ENCODE assay signal across 18 cellular contexts in genomic region chr1:38241594-38242331, GRCh38.
DNase-seq lines count a peak whose midpoint lies in the region; TF ChIP-seq lines count a peak whose summit lies in the region.
"Had no signal": no experiment of that assay in that cellular context is flagged by ENCODE, and none has a peak within 500 bp of the region (broad histone marks: within the 10 kb centered on the region; RNA-seq: fewer than 3 reads in every experiment).

No MANE protein-coding gene starts in this region.

- H3K27me3 Mint-ChIP-seq in type B pancreatic cell: peaks cover 46% of the 10 kb centered on the region

- H3K36me3 Mint-ChIP-seq in type B pancreatic cell: no peaks in the 10 kb centered on the region
- H3K36me3 Mint-ChIP-seq: CD4-positive, alpha-beta memory T cell had no signal

- peaks cover 6% of the 10 kb centered on the region for H3K4me1 ChIP-seq in hepatocyte (ENCODE audit: insufficient read depth)
- no peaks in the 10 kb centered on the region for H3K4me1 ChIP-seq in Karpas-422 (ENCODE audit: low read length)
- H3K4me1 ChIP-seq: BE2C had no signal

- no peaks in the 10 kb centered on the region for H3K9me3 Mint-ChIP-seq in type B pancreatic cell
- H3K9me3 Mint-ChIP-seq: CD4-positive, alpha-beta memory T cell; HFFc6 had no signal

- H3K4me3 ChIP-seq in hepatocyte: no peak overlapping the region
- no peak overlapping the region for H3K4me3 ChIP-seq in Karpas-422 (ENCODE audit: low read length)
- H3K4me3 ChIP-seq: A549, HAP-1 had no signal

- DNase-seq in GM10248 (ENCODE audit: extremely low spot score): no peak
- peak; percentile 65 for DNase-seq in NCI-H2227 treated with DMSO at 0.1 percent for 48 hours (lab: John Stamatoyannopoulos, UW)
- DNase-seq in SK-N-DZ (ENCODE audit: low spot score): peak; percentile 4
- no peak for DNase-seq in type B pancreatic cell (ENCODE audit: extremely low spot score, unreplicated experiment)
- no peak for DNase-seq in hepatocyte (ENCODE audit: low spot score)
- no peak for DNase-seq in Karpas-422
- no peak for DNase-seq in NCI-H2107 (lab: John Stamatoyannopoulos, UW)
- DNase-seq: BE2C; CD4-positive, alpha-beta memory T cell; DMS153; DMS79 treated with DMSO at 0.1 percent for 48 hours; EL; GDM1; GOT3; HFFc6 had no signal

- H4K20me1 ChIP-seq in hepatocyte (ENCODE audit: insufficient read depth, poor library complexity, severe bottlenecking): no peaks in the 10 kb centered on the region
- no peaks in the 10 kb centered on the region for H4K20me1 ChIP-seq in Karpas-422 (ENCODE audit: insufficient read depth, low read depth, low read length)

- 87% methylated on average over 6 of the region's 6 CpGs for WGBS in hepatocyte (ENCODE audit: low lambda C conversion rate, missing lambda C conversion rate)

- H3K79me2 ChIP-seq in hepatocyte (no peaks in the 10 kb centered on the region), Karpas-422 (ENCODE audit: low read length) (no peaks in the 10 kb centered on the region)

- no peaks in the 10 kb centered on the region for H3K9me3 ChIP-seq in hepatocyte (ENCODE audit: low read depth)
- H3K9me3 ChIP-seq in Karpas-422 (ENCODE audit: low read length): no peaks in the 10 kb centered on the region
- H3K9me3 ChIP-seq: A549, BE2C, HAP-1 had no signal

- H2AFZ ChIP-seq in hepatocyte (no peak overlapping the region), Karpas-422 (ENCODE audit: low read length) (no peak overlapping the region)

- H3K27me3 ChIP-seq in hepatocyte: no peaks in the 10 kb centered on the region
- no peaks in the 10 kb centered on the region for H3K27me3 ChIP-seq in Karpas-422 (ENCODE audit: low read length)
- H3K27me3 ChIP-seq: BE2C had no signal

- no peaks in the 10 kb centered on the region for H3K36me3 ChIP-seq in hepatocyte (replicated peaks; ENCODE audit: insufficient read depth, low read depth)
- no peaks in the 10 kb centered on the region for H3K36me3 ChIP-seq in Karpas-422 (ENCODE audit: insufficient read depth, low read length)
- H3K36me3 ChIP-seq: BE2C, HAP-1 had no signal

- POLR2A ChIA-PET in GM10248 (lab: Yijun Ruan, JAX): interaction anchor here (0.6 kb wide), 1 partner anchor 32 kb away, joined by 5 read pairs; no protein-coding TSS in a partner anchor

- no peak overlapping the region for H3K9ac ChIP-seq in Karpas-422 (ENCODE audit: low read length)

- H3K27ac ChIP-seq in hepatocyte (no peak overlapping the region), Karpas-422 (ENCODE audit: low read length) (no peak overlapping the region)
- H3K27ac ChIP-seq: A549, C4-2B had no signal

- no peak overlapping the region for H3K4me2 ChIP-seq in hepatocyte
- H3K4me2 ChIP-seq in Karpas-422 (ENCODE audit: low read depth, low read length, poor library complexity, severe bottlenecking): no peak overlapping the region
- H3K4me2 ChIP-seq: A549 had no signal

- CTCF ChIA-PET in GM10248 (lab: Yijun Ruan, JAX): interaction anchor here (1.6 kb wide), 1 partner anchor 50 kb away, joined by 3 read pairs; no protein-coding TSS in a partner anchor

- no peaks in the 10 kb centered on the region for H3K9me2 ChIP-seq in hepatocyte (replicated peaks; ENCODE audit: insufficient read depth)
- H3K9me2 ChIP-seq in Karpas-422 (replicated peaks; ENCODE audit: insufficient read depth, low read length): no peaks in the 10 kb centered on the region

- H3K27ac Mint-ChIP-seq in type B pancreatic cell: peak overlapping the region; percentile 42
- H3K27ac Mint-ChIP-seq: CD4-positive, alpha-beta memory T cell; HFFc6 had no signal

- TF ChIP-seq CTCF in GM10248 (IDR thresholded peaks at IDR 0.05; ENCODE audit: control extremely low read depth, extremely low read depth, low read depth, missing control alignments) (peak; percentile 4), type B pancreatic cell (conservative IDR thresholded peaks at IDR 0.05) (no peak), hepatocyte (IDR thresholded peaks at IDR 0.05; ENCODE audit: poor library complexity) (no peak)

- no peak overlapping the region for H3K4me3 Mint-ChIP-seq in type B pancreatic cell
- H3K4me3 Mint-ChIP-seq: CD4-positive, alpha-beta memory T cell; HFFc6 had no signal

- peaks cover 10% of the 10 kb centered on the region for H3K4me1 Mint-ChIP-seq in type B pancreatic cell (ENCODE audit: unreplicated experiment)
- H3K4me1 Mint-ChIP-seq: CD4-positive, alpha-beta memory T cell had no signal

Comparison
In these comparisons a context has a peak if more than half of its experiments do, and no peak if none do; other contexts are left out.
1. DNase-seq: peak in NCI-H2227 treated with DMSO at 0.1 percent for 48 hours (single experiment) and SK-N-DZ (single experiment); none in GM10248 (single experiment), type B pancreatic cell (single experiment), hepatocyte (single experiment), Karpas-422 (single experiment) and NCI-H2107 (single experiment).